ENCODE assay signal across 1 cellular context in the genomic region with DNA sequence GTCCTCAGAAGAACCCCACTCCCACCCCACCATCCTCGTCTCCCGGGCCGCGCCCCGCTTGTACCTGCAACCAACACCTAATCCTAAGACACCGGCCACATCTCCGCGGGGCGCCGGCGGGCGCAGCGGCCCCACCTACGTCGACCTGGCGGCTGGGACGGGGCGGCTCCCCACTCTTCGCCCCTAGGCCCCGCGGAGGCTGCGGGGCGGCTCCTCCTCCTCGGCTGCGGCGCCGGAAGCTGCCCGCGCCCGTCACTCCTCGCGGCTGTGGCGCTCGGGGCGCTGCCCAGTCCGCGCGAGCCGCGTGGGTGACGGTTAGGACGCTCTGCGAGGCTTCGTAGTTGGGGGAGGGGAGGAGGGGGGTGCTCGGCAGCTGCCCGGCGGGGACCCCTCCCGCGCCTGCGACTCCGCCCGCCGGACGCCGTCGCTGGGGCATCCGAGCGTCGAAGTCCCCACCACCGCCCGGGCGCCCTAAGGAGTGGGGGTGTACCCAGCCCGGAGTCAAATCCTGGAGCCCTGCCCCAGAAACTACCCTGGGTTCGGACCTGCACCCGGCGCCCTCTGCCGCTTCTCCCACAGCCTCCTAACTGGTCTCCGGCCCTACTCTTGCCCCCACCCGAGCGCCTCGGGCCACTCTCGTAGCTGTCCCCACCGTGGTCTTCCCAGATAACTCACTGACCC.
TF ChIP-seq lines count a peak whose summit lies in the region.

A gene (minus strand): TSS at position 241 of the 681 bp plus-strand sequence. CDS start 17,934 bp downstream, outside the sequence.

TF ChIP-seq in GM23338, 12 proteins besides CTCF, POLR2A, EP300 and RAD21 (continued from another document):
- TF ChIP-seq, protein P1, sequence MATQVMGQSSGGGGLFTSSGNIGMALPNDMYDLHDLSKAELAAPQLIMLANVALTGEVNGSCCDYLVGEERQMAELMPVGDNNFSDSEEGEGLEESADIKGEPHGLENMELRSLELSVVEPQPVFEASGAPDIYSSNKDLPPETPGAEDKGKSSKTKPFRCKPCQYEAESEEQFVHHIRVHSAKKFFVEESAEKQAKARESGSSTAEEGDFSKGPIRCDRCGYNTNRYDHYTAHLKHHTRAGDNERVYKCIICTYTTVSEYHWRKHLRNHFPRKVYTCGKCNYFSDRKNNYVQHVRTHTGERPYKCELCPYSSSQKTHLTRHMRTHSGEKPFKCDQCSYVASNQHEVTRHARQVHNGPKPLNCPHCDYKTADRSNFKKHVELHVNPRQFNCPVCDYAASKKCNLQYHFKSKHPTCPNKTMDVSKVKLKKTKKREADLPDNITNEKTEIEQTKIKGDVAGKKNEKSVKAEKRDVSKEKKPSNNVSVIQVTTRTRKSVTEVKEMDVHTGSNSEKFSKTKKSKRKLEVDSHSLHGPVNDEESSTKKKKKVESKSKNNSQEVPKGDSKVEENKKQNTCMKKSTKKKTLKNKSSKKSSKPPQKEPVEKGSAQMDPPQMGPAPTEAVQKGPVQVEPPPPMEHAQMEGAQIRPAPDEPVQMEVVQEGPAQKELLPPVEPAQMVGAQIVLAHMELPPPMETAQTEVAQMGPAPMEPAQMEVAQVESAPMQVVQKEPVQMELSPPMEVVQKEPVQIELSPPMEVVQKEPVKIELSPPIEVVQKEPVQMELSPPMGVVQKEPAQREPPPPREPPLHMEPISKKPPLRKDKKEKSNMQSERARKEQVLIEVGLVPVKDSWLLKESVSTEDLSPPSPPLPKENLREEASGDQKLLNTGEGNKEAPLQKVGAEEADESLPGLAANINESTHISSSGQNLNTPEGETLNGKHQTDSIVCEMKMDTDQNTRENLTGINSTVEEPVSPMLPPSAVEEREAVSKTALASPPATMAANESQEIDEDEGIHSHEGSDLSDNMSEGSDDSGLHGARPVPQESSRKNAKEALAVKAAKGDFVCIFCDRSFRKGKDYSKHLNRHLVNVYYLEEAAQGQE (IDR thresholded peaks at IDR 0.05; ENCODE audit: unreplicated experiment), result no peak
- TF ChIP-seq ZNF114 (CRISPR knock-in tag; IDR thresholded peaks at IDR 0.05), result no peak
- TF ChIP-seq, protein P2, sequence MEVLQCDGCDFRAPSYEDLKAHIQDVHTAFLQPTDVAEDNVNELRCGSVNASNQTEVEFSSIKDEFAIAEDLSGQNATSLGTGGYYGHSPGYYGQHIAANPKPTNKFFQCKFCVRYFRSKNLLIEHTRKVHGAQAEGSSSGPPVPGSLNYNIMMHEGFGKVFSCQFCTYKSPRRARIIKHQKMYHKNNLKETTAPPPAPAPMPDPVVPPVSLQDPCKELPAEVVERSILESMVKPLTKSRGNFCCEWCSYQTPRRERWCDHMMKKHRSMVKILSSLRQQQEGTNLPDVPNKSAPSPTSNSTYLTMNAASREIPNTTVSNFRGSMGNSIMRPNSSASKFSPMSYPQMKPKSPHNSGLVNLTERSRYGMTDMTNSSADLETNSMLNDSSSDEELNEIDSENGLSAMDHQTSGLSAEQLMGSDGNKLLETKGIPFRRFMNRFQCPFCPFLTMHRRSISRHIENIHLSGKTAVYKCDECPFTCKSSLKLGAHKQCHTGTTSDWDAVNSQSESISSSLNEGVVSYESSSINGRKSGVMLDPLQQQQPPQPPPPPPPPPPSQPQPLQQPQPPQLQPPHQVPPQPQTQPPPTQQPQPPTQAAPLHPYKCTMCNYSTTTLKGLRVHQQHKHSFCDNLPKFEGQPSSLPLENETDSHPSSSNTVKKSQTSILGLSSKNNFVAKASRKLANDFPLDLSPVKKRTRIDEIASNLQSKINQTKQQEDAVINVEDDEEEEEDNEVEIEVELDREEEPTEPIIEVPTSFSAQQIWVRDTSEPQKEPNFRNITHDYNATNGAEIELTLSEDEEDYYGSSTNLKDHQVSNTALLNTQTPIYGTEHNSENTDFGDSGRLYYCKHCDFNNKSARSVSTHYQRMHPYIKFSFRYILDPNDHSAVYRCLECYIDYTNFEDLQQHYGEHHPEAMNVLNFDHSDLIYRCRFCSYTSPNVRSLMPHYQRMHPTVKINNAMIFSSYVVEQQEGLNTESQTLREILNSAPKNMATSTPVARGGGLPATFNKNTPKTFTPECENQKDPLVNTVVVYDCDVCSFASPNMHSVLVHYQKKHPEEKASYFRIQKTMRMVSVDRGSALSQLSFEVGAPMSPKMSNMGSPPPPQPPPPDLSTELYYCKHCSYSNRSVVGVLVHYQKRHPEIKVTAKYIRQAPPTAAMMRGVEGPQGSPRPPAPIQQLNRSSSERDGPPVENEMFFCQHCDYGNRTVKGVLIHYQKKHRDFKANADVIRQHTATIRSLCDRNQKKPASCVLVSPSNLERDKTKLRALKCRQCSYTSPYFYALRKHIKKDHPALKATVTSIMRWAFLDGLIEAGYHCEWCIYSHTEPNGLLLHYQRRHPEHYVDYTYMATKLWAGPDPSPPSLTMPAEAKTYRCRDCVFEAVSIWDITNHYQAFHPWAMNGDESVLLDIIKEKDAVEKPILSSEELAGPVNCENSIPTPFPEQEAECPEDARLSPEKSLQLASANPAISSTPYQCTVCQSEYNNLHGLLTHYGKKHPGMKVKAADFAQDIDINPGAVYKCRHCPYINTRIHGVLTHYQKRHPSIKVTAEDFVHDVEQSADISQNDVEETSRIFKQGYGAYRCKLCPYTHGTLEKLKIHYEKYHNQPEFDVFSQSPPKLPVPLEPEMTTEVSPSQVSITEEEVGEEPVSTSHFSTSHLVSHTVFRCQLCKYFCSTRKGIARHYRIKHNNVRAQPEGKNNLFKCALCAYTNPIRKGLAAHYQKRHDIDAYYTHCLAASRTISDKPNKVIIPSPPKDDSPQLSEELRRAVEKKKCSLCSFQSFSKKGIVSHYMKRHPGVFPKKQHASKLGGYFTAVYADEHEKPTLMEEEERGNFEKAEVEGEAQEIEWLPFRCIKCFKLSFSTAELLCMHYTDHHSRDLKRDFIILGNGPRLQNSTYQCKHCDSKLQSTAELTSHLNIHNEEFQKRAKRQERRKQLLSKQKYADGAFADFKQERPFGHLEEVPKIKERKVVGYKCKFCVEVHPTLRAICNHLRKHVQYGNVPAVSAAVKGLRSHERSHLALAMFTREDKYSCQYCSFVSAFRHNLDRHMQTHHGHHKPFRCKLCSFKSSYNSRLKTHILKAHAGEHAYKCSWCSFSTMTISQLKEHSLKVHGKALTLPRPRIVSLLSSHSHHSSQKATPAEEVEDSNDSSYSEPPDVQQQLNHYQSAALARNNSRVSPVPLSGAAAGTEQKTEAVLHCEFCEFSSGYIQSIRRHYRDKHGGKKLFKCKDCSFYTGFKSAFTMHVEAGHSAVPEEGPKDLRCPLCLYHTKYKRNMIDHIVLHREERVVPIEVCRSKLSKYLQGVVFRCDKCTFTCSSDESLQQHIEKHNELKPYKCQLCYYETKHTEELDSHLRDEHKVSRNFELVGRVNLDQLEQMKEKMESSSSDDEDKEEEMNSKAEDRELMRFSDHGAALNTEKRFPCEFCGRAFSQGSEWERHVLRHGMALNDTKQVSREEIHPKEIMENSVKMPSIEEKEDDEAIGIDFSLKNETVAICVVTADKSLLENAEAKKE (CRISPR knock-in tag; IDR thresholded peaks at IDR 0.05), result no peak
- no peak for TF ChIP-seq JUNB (IDR thresholded peaks at IDR 0.05; ENCODE audit: unreplicated experiment)
- no peak for TF ChIP-seq EZH2 (IDR thresholded peaks at IDR 0.05; ENCODE audit: low read depth, unreplicated experiment)
- TF ChIP-seq NANOG (IDR thresholded peaks at IDR 0.05; ENCODE audit: borderline replicate concordance), result no peak
